Comparison of ENCODE assay signal across 20 cellular contexts in the genomic region with DNA sequence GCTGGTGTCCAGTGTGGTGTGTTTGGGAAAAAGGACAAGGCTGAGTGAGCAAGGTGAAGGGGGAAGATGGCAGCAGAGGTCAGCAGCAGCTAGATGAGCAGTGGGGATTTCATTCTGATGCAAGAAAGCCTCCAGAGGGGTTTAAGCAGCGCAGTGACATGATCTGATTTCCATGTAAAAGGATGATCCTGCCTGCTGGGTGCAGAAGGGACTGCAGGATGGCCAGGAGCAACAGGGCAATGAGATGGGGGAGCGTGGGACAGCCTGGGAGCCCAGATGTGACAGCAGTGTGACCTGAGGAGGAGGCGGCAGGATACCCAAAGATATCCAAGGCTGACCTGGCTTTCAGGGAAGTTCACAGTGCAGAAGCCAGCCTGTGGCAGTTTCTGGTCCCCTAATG. TPM values are rescaled to one million over a fixed set of nuclear protein-coding genes. Genes with fewer than 3 reads are reported as not detected.
DNase-seq lines count a peak whose midpoint lies in the region; ATAC-seq and TF ChIP-seq lines count a peak whose summit lies in the region.
"Had no signal": no experiment of that assay in that cellular context is flagged by ENCODE, and none has a peak within 500 bp of the region (broad histone marks: within the 10 kb centered on the region; RNA-seq: fewer than 3 reads in every experiment).

No MANE protein-coding gene starts in this region.

- peaks cover 11% of the 10 kb centered on the region for H3K36me3 Mint-ChIP-seq in CD4-positive, CD25-positive, alpha-beta regulatory T cell
- H3K36me3 Mint-ChIP-seq in GM23338 (ENCODE audit: low read depth): no peaks in the 10 kb centered on the region; the same call in 2 of the 3 replicates
- H3K36me3 Mint-ChIP-seq in chondrocyte (ENCODE audit: low read depth): no peaks in the 10 kb centered on the region
- peaks cover 4 to 43% (median 29%) of the 10 kb centered on the region in 5 donors for H3K36me3 Mint-ChIP-seq in naive thymus-derived CD4-positive, alpha-beta T cell
- no peaks in the 10 kb centered on the region for H3K36me3 Mint-ChIP-seq in osteocyte (ENCODE audit: unreplicated experiment)

- no peak for ATAC-seq in CD4-positive, CD25-positive, alpha-beta regulatory T cell (ENCODE audit: low read depth in 2 of 2)
- ATAC-seq in GM23338: peak; percentile 57
- no peak for ATAC-seq in naive thymus-derived CD4-positive, alpha-beta T cell

- no peaks in the 10 kb centered on the region for H3K36me3 ChIP-seq in CD4-positive, CD25-positive, alpha-beta regulatory T cell (ENCODE audit: control insufficient read depth, insufficient read depth, low read length)
- H3K36me3 ChIP-seq in GM23338 (ENCODE audit: insufficient read depth): no peaks in the 10 kb centered on the region
- H3K36me3 ChIP-seq in naive thymus-derived CD4-positive, alpha-beta T cell (ENCODE audit: control insufficient read depth in 2 of 3, insufficient read depth in 3 of 3, low read length in 3 of 3): peaks cover 0 to 50% (median 0%) of the 10 kb centered on the region in 3 experiments
- H3K36me3 ChIP-seq: BLaER1, MG63 had no signal

- H3K4me1 Mint-ChIP-seq in CD4-positive, CD25-positive, alpha-beta regulatory T cell: peaks cover 0 to 18% (median under 1%) of the 10 kb centered on the region in 4 donors
- H3K4me1 Mint-ChIP-seq in GM23338 (peaks cover 24% of the 10 kb centered on the region), chondrocyte (ENCODE audit: low read depth) (peaks cover 6% of the 10 kb centered on the region), osteocyte (ENCODE audit: unreplicated experiment) (peaks cover 2% of the 10 kb centered on the region)
- peaks cover 5 to 68% (median 41%) of the 10 kb centered on the region in 7 donors for H3K4me1 Mint-ChIP-seq in naive thymus-derived CD4-positive, alpha-beta T cell

- CTCF ChIA-PET in naive thymus-derived CD4-positive, alpha-beta T cell (lab: Charles Lee): no interaction called here

- no peak overlapping the region for H3K4me3 ChIP-seq in CD4-positive, CD25-positive, alpha-beta regulatory T cell (ENCODE audit: low read depth, low read length)
- no peak overlapping the region for H3K4me3 ChIP-seq in GM23338
- H3K4me3 ChIP-seq in naive thymus-derived CD4-positive, alpha-beta T cell (ENCODE audit: low read length): no peak overlapping the region
- H3K4me3 ChIP-seq: BLaER1, MG63, SK-N-MC had no signal

- H3K27me3 Mint-ChIP-seq in CD4-positive, CD25-positive, alpha-beta regulatory T cell: peaks cover 30% of the 10 kb centered on the region
- peaks cover 47% of the 10 kb centered on the region for H3K27me3 Mint-ChIP-seq in GM23338 (ENCODE audit: insufficient read depth, low read depth, poor library complexity)
- H3K27me3 Mint-ChIP-seq in chondrocyte (ENCODE audit: low read depth): peaks cover 63% of the 10 kb centered on the region
- H3K27me3 Mint-ChIP-seq in naive thymus-derived CD4-positive, alpha-beta T cell: peaks cover 0 to 48% (median 5%) of the 10 kb centered on the region in 5 donors
- H3K27me3 Mint-ChIP-seq in osteocyte (ENCODE audit: unreplicated experiment): peaks cover 32% of the 10 kb centered on the region

- H3K9me2 ChIP-seq in GM23338 (ENCODE audit: insufficient read depth): no peaks in the 10 kb centered on the region

- no peaks in the 10 kb centered on the region for H3F3A ChIP-seq in GM23338 (replicated peaks; ENCODE audit: low read depth)

- no peak overlapping the region; the same call in 1 of the 2 replicates for H3K4me2 ChIP-seq in GM23338
- H3K4me2 ChIP-seq: BLaER1 had no signal

- no peaks in the 10 kb centered on the region for H4K20me1 ChIP-seq in GM23338 (replicated peaks; ENCODE audit: insufficient read depth)

- peak overlapping the region in 2 of 3 donors; percentile 27 to 74 for H3K27ac Mint-ChIP-seq in CD4-positive, CD25-positive, alpha-beta regulatory T cell
- no peak overlapping the region for H3K27ac Mint-ChIP-seq in GM23338
- H3K27ac Mint-ChIP-seq in chondrocyte (ENCODE audit: unreplicated experiment): no peak overlapping the region
- H3K27ac Mint-ChIP-seq in naive thymus-derived CD4-positive, alpha-beta T cell: peak overlapping the region in 7 of 9 donors; percentile 3 to 97 (median 48)
- no peak overlapping the region for H3K27ac Mint-ChIP-seq in osteocyte (ENCODE audit: unreplicated experiment)

- peaks cover 5% of the 10 kb centered on the region for H3K4me1 ChIP-seq in CD4-positive, CD25-positive, alpha-beta regulatory T cell (ENCODE audit: control insufficient read depth, insufficient read depth, low read length, poor library complexity, severe bottlenecking)
- peaks cover 7% of the 10 kb centered on the region for H3K4me1 ChIP-seq in GM23338 (ENCODE audit: insufficient read depth)
- H3K4me1 ChIP-seq in naive thymus-derived CD4-positive, alpha-beta T cell (ENCODE audit: control insufficient read depth in 2 of 2, insufficient read depth in 2 of 2, low read length in 2 of 2): peaks cover 0 to 7% of the 10 kb centered on the region in 2 donors
- H3K4me1 ChIP-seq: BLaER1 had no signal

- H3K27me3 ChIP-seq in CD4-positive, CD25-positive, alpha-beta regulatory T cell (ENCODE audit: control insufficient read depth, insufficient read depth, low read length): peaks cover 11% of the 10 kb centered on the region
- peaks cover 39% of the 10 kb centered on the region for H3K27me3 ChIP-seq in GM23338 (ENCODE audit: insufficient read depth)
- no peaks in the 10 kb centered on the region for H3K27me3 ChIP-seq in naive thymus-derived CD4-positive, alpha-beta T cell (ENCODE audit: control insufficient read depth in 2 of 2, insufficient read depth in 2 of 2, low read length in 2 of 2)

- POLR2A ChIA-PET in naive thymus-derived CD4-positive, alpha-beta T cell (lab: Charles Lee): no interaction called here

- H3K9me3 Mint-ChIP-seq in CD4-positive, CD25-positive, alpha-beta regulatory T cell: peaks cover 0 to 5% (median 2%) of the 10 kb centered on the region in 7 donors
- H3K9me3 Mint-ChIP-seq in GM23338 (no peaks in the 10 kb centered on the region), chondrocyte (ENCODE audit: low read depth) (peaks cover 3% of the 10 kb centered on the region), osteocyte (ENCODE audit: unreplicated experiment) (no peaks in the 10 kb centered on the region)
- peaks cover 0 to 8% (median 2%) of the 10 kb centered on the region in 11 donors for H3K9me3 Mint-ChIP-seq in naive thymus-derived CD4-positive, alpha-beta T cell

- no peaks in the 10 kb centered on the region for H3K9me3 ChIP-seq in CD4-positive, CD25-positive, alpha-beta regulatory T cell (ENCODE audit: control insufficient read depth in 2 of 2, low read length in 2 of 2)
- peaks cover 0 to 5% (median 0%) of the 10 kb centered on the region in 3 experiments for H3K9me3 ChIP-seq in naive thymus-derived CD4-positive, alpha-beta T cell (ENCODE audit: control insufficient read depth in 2 of 3, low read length in 3 of 3)
- H3K9me3 ChIP-seq: MG63 had no signal

- no peak overlapping the region for H3K4me3 Mint-ChIP-seq in CD4-positive, CD25-positive, alpha-beta regulatory T cell
- peak overlapping the region; percentile 18; the same call in 1 of the 3 replicates for H3K4me3 Mint-ChIP-seq in GM23338
- no peak overlapping the region for H3K4me3 Mint-ChIP-seq in chondrocyte (ENCODE audit: unreplicated experiment)
- H3K4me3 Mint-ChIP-seq in naive thymus-derived CD4-positive, alpha-beta T cell: no peak overlapping the region
- no peak overlapping the region for H3K4me3 Mint-ChIP-seq in osteocyte (ENCODE audit: unreplicated experiment)

- H2AFZ ChIP-seq in GM23338: no peak overlapping the region

- DNase-seq in CD4-positive, CD25-positive, alpha-beta regulatory T cell: no peak
- DNase-seq in GM23338 (ENCODE audit: low spot score): peak; percentile 49
- peak; percentile 44 for DNase-seq in chondrocyte (ENCODE audit: low spot score)
- no peak for DNase-seq in naive thymus-derived CD4-positive, alpha-beta T cell
- DNase-seq in OCI-M1 (lab: John Stamatoyannopoulos, UW): no peak
- no peak for DNase-seq in osteocyte (ENCODE audit: extremely low spot score, unreplicated experiment)
- no peak for DNase-seq in NCI-H1417 treated with DMSO at 0.1 percent for 48 hours (lab: John Stamatoyannopoulos, UW)
- DNase-seq: Kasumi-1, MG63, NCI-H1092, NCI-H146, NCI-H2029 treated with DMSO at 0.1 percent for 48 hours, NCI-H2171 treated with DMSO at 0.1 percent for 48 hours, NCI-H446, NCI-H526 treated with DMSO at 0.1 percent for 48 hours, SHP77 had no signal

- H3K27ac ChIP-seq in CD4-positive, CD25-positive, alpha-beta regulatory T cell (ENCODE audit: insufficient read depth, low read length, poor library complexity, severe bottlenecking): no peak overlapping the region
- no peak overlapping the region for H3K27ac ChIP-seq in GM23338 (ENCODE audit: low read depth)
- no peak overlapping the region for H3K27ac ChIP-seq in naive thymus-derived CD4-positive, alpha-beta T cell (ENCODE audit: low read depth, low read length)
- H3K27ac ChIP-seq: BLaER1, SK-N-MC had no signal

- TF ChIP-seq CTCF in GM23338 (conservative IDR thresholded peaks at IDR 0.05; ENCODE audit: low read depth in 2 of 2) (no peak), chondrocyte (IDR thresholded peaks at IDR 0.05) (no peak), osteocyte (IDR thresholded peaks at IDR 0.05) (no peak)

- intact Hi-C loops in naive thymus-derived CD4-positive, alpha-beta T cell (cut with micrococcal nuclease): no loop called here

- no peaks in the 10 kb centered on the region for H3K79me2 ChIP-seq in GM23338 (replicated peaks; ENCODE audit: insufficient read depth)

RNA-seq across cellular contexts. Expression of gene WNT7A, which starts 6.1 kb away (rescaled TPM):
- total RNA-seq in CD4-positive, CD25-positive, alpha-beta regulatory T cell: 2.5 TPM
- 1 to 10 TPM in 1 of 4 donors, under 1 TPM in 2, not detected in 1; 0.34 to 1.4 (median 0.87) TPM for polyA plus RNA-seq in CD4-positive, CD25-positive, alpha-beta regulatory T cell
- 0.04 TPM in 1 of 2 replicates, not detected in the other for total RNA-seq in GM23338 (2014; rRNA removed; shearing (Covaris generic))
- polyA plus RNA-seq in GM23338 (2016; fragmentation: Nextera tagmentation; extraction: Ambion mirVana): not detected in 2 replicates
- total RNA-seq in chondrocyte (not detected in 3 replicates), osteocyte (not detected in 2 replicates)
- 10 to 100 TPM in 4 of 5 experiments, under 1 TPM in 1; 0.15 to 21.8 (median 18.8) TPM for total RNA-seq in naive thymus-derived CD4-positive, alpha-beta T cell
- polyA plus RNA-seq in naive thymus-derived CD4-positive, alpha-beta T cell: 1 to 10 TPM; 5.0 to 7.7 TPM
- total RNA-seq: A673, OCI-LY7 had no signal

Comparison
In these comparisons a context has a peak if more than half of its experiments do, and no peak if none do; other contexts are left out.
1. DNase-seq: peak in GM23338 (single experiment) and chondrocyte (single experiment); none in CD4-positive, CD25-positive, alpha-beta regulatory T cell (0 of 3), naive thymus-derived CD4-positive, alpha-beta T cell (0 of 9), OCI-M1 (single experiment), osteocyte (single experiment) and NCI-H1417 treated with DMSO at 0.1 percent for 48 hours (single experiment).
2. H3K27ac Mint-ChIP-seq: peak in CD4-positive, CD25-positive, alpha-beta regulatory T cell (2 of 3) and naive thymus-derived CD4-positive, alpha-beta T cell (7 of 9); none in GM23338 (single experiment), chondrocyte (single experiment) and osteocyte (single experiment).